In genomic region chr11:114400222-114400973, GRCh38 we compare ENCODE assay signal across 1 cellular context.
TF ChIP-seq lines count a peak whose summit lies in the region.

TSS of gene C11orf71 (minus strand) at chr11:114400511. CDS start at chr11:114400331, 180 bp downstream.
TSS of gene RBM7 (plus strand) at chr11:114400666. CDS start at chr11:114400672, 6 bp downstream.

TF ChIP-seq in K562, 482 proteins besides CTCF, POLR2A, EP300 and RAD21 (continued from another document and continues in another):
- TF ChIP-seq CHD4 (IDR thresholded peaks at IDR 0.05; ENCODE audit: insufficient read depth, insufficient replicate concordance, low read depth, low read length, poor library complexity, severe bottlenecking) (no peak), ZC3H4 (CRISPR knock-in tag; IDR thresholded peaks at IDR 0.05; ENCODE audit: borderline replicate concordance) (no peak), ZZZ3 (IDR thresholded peaks at IDR 0.05) (no peak), USF2 (CRISPR knock-in tag; IDR thresholded peaks at IDR 0.05) (no peak), KLF10 (CRISPR knock-in tag; IDR thresholded peaks at IDR 0.05) (no peak), CREB3L1 (IDR thresholded peaks at IDR 0.05; ENCODE audit: borderline replicate concordance, low read depth) (peak; percentile 89), TSC22D4 (tag; IDR thresholded peaks at IDR 0.05) (no peak), ZNF280B (CRISPR knock-in tag; IDR thresholded peaks at IDR 0.05) (no peak), PHTF2 (CRISPR knock-in tag; IDR thresholded peaks at IDR 0.05) (no peak), CREM (IDR thresholded peaks at IDR 0.05; ENCODE audit: low read depth) (peak; percentile 93), ZNF707 (CRISPR knock-in tag; conservative IDR thresholded peaks at IDR 0.05) (no peak), HES1 (IDR thresholded peaks at IDR 0.05; ENCODE audit: low read depth) (no peak), KHSRP (IDR thresholded peaks at IDR 0.05) (no peak), ZNF407 (IDR thresholded peaks at IDR 0.05; ENCODE audit: low read depth) (no peak), MLLT1 (IDR thresholded peaks at IDR 0.05) (peak in 1 of 2 experiments; percentile 72; a peak in 2 of 4 replicates), BHLHE40 (IDR thresholded peaks at IDR 0.05; ENCODE audit: low read length) (no peak), POU5F1 (IDR thresholded peaks at IDR 0.05; ENCODE audit: borderline replicate concordance, low read depth, low read length, partially characterized antibody) (peak; percentile 90), ZBTB12 (CRISPR knock-in tag; IDR thresholded peaks at IDR 0.05) (peak; percentile 51), ATF7 (IDR thresholded peaks at IDR 0.05) (peak; percentile 90), SRSF1 (IDR thresholded peaks at IDR 0.05; ENCODE audit: low read depth, low read length) (no peak), BCL6 (CRISPR knock-in tag; IDR thresholded peaks at IDR 0.05) (no peak), RB1 (IDR thresholded peaks at IDR 0.05; ENCODE audit: low read depth) (no peak; the same call in 1 of the 2 replicates), E2F3 (CRISPR knock-in tag; IDR thresholded peaks at IDR 0.05) (no peak), NEUROD1 (IDR thresholded peaks at IDR 0.05; ENCODE audit: borderline replicate concordance, low read depth, low read length, partially characterized antibody) (no peak), BCOR (IDR thresholded peaks at IDR 0.05) (peak; percentile 36; the same call in 1 of the 2 replicates), CHD1 (IDR thresholded peaks at IDR 0.05; ENCODE audit: low read length) (no peak), MXD1 (CRISPR knock-in tag; IDR thresholded peaks at IDR 0.05; ENCODE audit: borderline replicate concordance, poor library complexity, severe bottlenecking) (no peak), TFAP4 (CRISPR knock-in tag; IDR thresholded peaks at IDR 0.05; ENCODE audit: borderline replicate concordance) (peak; percentile 70), POLR2AphosphoS2 (IDR thresholded peaks at IDR 0.05; ENCODE audit: low read length) (0 out of 2 replicates have a peak, but pooled peaks have one; percentile 60), ZC3H11A (IDR thresholded peaks at IDR 0.05; ENCODE audit: low read depth, low read length) (no peak), TEAD1 (CRISPR knock-in tag; IDR thresholded peaks at IDR 0.05) (peak; percentile 71 to 82; a peak in 2 of 4 replicates), OTX1 (CRISPR knock-in tag; IDR thresholded peaks at IDR 0.05) (peak; percentile 67; the same call in 1 of the 2 replicates), MAZ (CRISPR knock-in tag; conservative IDR thresholded peaks at IDR 0.05 in 1 of 2, IDR thresholded peaks at IDR 0.05 in 1 of 2) (peak; percentile 74 to 82), GATAD2B (IDR thresholded peaks at IDR 0.05; ENCODE audit: borderline replicate concordance) (no peak), GTF2E2 (tag; IDR thresholded peaks at IDR 0.05) (peak; percentile 75; the same call in 1 of the 2 replicates), ZBTB8A (IDR thresholded peaks at IDR 0.05; ENCODE audit: partially characterized antibody) (no peak), ZNF124 (CRISPR knock-in tag; IDR thresholded peaks at IDR 0.05) (no peak), SMARCA4 (IDR thresholded peaks at IDR 0.05) (peak; percentile 12; the same call in 1 of the 2 replicates), NR1H2 (CRISPR knock-in tag; IDR thresholded peaks at IDR 0.05) (0 out of 2 replicates have a peak, but pooled peaks have one; percentile 35), MTA2 (IDR thresholded peaks at IDR 0.05; ENCODE audit: low read depth) (no peak), XRCC4 (IDR thresholded peaks at IDR 0.05; ENCODE audit: extremely low read depth, insufficient read depth, insufficient read length) (no peak), NR3C1 (CRISPR knock-in tag; IDR thresholded peaks at IDR 0.05) (no peak), CREB1 (IDR thresholded peaks at IDR 0.05) (peak; percentile 89), CREB1 (CRISPR knock-in tag; IDR thresholded peaks at IDR 0.05) (peak; percentile 92), TFAM (CRISPR knock-in tag; conservative IDR thresholded peaks at IDR 0.05) (no peak), BDP1 (IDR thresholded peaks at IDR 0.05; ENCODE audit: insufficient read depth, insufficient read length) (no peak), COPS2 (conservative IDR thresholded peaks at IDR 0.05) (no peak), ZNF639 (CRISPR knock-in tag; conservative IDR thresholded peaks at IDR 0.05 in 1 of 2, IDR thresholded peaks at IDR 0.05 in 1 of 2) (no peak; a peak in 1 of 4 replicates), ZNF239 (CRISPR knock-in tag; IDR thresholded peaks at IDR 0.05) (no peak; the same call in 1 of the 2 replicates), ZNF212 (CRISPR knock-in tag; IDR thresholded peaks at IDR 0.05) (0 out of 2 replicates have a peak, but pooled peaks have one; percentile 47), CHCHD3 (CRISPR knock-in tag; IDR thresholded peaks at IDR 0.05) (no peak), TCFL5 (CRISPR knock-in tag; conservative IDR thresholded peaks at IDR 0.05) (no peak)
